ENCODE assay signal across 1 cellular context in genomic region chr17:32992360-32993033, GRCh38.
A peak's percentile ranks its signal among the peaks of the same experiment; 100 is the strongest.
TF ChIP-seq lines count a peak whose summit lies in the region.

No MANE protein-coding gene starts in this region.

TF ChIP-seq in K562, 482 proteins besides CTCF, POLR2A, EP300 and RAD21 (continued from another document):
- no peak for TF ChIP-seq PATZ1 (CRISPR knock-in tag; IDR thresholded peaks at IDR 0.05; ENCODE audit: borderline replicate concordance)
- TF ChIP-seq IRF1 (CRISPR knock-in tag; IDR thresholded peaks at IDR 0.05; ENCODE audit: borderline replicate concordance): no peak
- no peak for TF ChIP-seq ZNF589 (CRISPR knock-in tag; IDR thresholded peaks at IDR 0.05; ENCODE audit: low read depth)
- no peak for TF ChIP-seq DDX20 (tag; IDR thresholded peaks at IDR 0.05; ENCODE audit: low read depth)
- TF ChIP-seq ZNF717 (CRISPR knock-in tag; IDR thresholded peaks at IDR 0.05): no peak
- TF ChIP-seq ZNF586 (CRISPR knock-in tag; conservative IDR thresholded peaks at IDR 0.05): no peak
- peak; percentile 64 for TF ChIP-seq SMARCA4 (IDR thresholded peaks at IDR 0.05)
- TF ChIP-seq NCOR1 (IDR thresholded peaks at IDR 0.05): no peak
- TF ChIP-seq E2F4 (CRISPR knock-in tag; IDR thresholded peaks at IDR 0.05; ENCODE audit: low read depth): no peak
- TF ChIP-seq ZNF165 (CRISPR knock-in tag; IDR thresholded peaks at IDR 0.05; ENCODE audit: borderline replicate concordance): no peak
- no peak for TF ChIP-seq RBM25 (IDR thresholded peaks at IDR 0.05; ENCODE audit: low read depth, low read length, severe bottlenecking)
- no peak for TF ChIP-seq FOXA3 (CRISPR knock-in tag; conservative IDR thresholded peaks at IDR 0.05 in 1 of 2, IDR thresholded peaks at IDR 0.05 in 1 of 2)
- no peak for TF ChIP-seq ZNF583 (CRISPR knock-in tag; IDR thresholded peaks at IDR 0.05)
- no peak for TF ChIP-seq ZBTB33 (CRISPR knock-in tag; IDR thresholded peaks at IDR 0.05)
- TF ChIP-seq U2AF2 (optimal IDR thresholded peaks at IDR 0.05; ENCODE audit: low read depth, low read length): no peak
- TF ChIP-seq ZNF644 (tag; IDR thresholded peaks at IDR 0.05; ENCODE audit: low read depth): no peak
- TF ChIP-seq GATAD2B (IDR thresholded peaks at IDR 0.05; ENCODE audit: borderline replicate concordance): no peak
- TF ChIP-seq SMC3 (conservative IDR thresholded peaks at IDR 0.05; ENCODE audit: insufficient read depth, low read depth, low read length): no peak
- TF ChIP-seq IRF2 (CRISPR knock-in tag; IDR thresholded peaks at IDR 0.05): no peak
- peak; percentile 65 for TF ChIP-seq ATF3 (IDR thresholded peaks at IDR 0.05)
- TF ChIP-seq ATF3 (CRISPR knock-in tag; conservative IDR thresholded peaks at IDR 0.05): no peak
- no peak for TF ChIP-seq ZNF592 (IDR thresholded peaks at IDR 0.05)
- no peak for TF ChIP-seq SMARCA5 (IDR thresholded peaks at IDR 0.05)
